Comparison of ENCODE assay signal across 13 cellular contexts in genomic region chr14:68513838-68514610, GRCh38.
A peak's percentile ranks its signal among the peaks of the same experiment; 100 is the strongest.
DNase-seq lines count a peak whose midpoint lies in the region; ATAC-seq and TF ChIP-seq lines count a peak whose summit lies in the region.
"Had no signal": no experiment of that assay in that cellular context is flagged by ENCODE, and none has a peak within 500 bp of the region (broad histone marks: within the 10 kb centered on the region; RNA-seq: fewer than 3 reads in every experiment).

No MANE protein-coding gene starts in this region.

- H3K27ac ChIP-seq in vagina (peak overlapping the region; percentile 84), WERI-Rb-1 (no peak overlapping the region)
- H3K27ac ChIP-seq: left ventricle myocardium inferior, SJSA1 had no signal

- H3K4me3 Mint-ChIP-seq in activated naive CD8-positive, alpha-beta T cell treated with anti-CD3 and anti-CD28 coated beads, Interleukin-2, amount 10 ng/mL, durations not matched to agents 7 days and 5 days, result peak overlapping the region; percentile 4
- H3K4me3 Mint-ChIP-seq in activated naive CD8-positive, alpha-beta T cell treated with anti-CD3 and anti-CD28 coated beads for 36 hours, result no peak overlapping the region
- no peak overlapping the region for H3K4me3 Mint-ChIP-seq in effector memory CD8-positive, alpha-beta T cell

- POLR2A ChIA-PET in activated naive CD8-positive, alpha-beta T cell treated with anti-CD3 and anti-CD28 coated beads, Interleukin-2, amount 10 ng/mL, durations not matched to agents 7 days and 5 days (lab: Charles Lee), result interaction anchor here (0.6 kb wide), 1 partner anchor 30 kb away, joined by 3 read pairs; no protein-coding TSS in a partner anchor

- H3K36me3 ChIP-seq in vagina (no peaks in the 10 kb centered on the region), WERI-Rb-1 (no peaks in the 10 kb centered on the region)
- H3K36me3 ChIP-seq: left ventricle myocardium inferior, SJSA1 had no signal

- H3K9me3 ChIP-seq in vagina (no peaks in the 10 kb centered on the region), WERI-Rb-1 (ENCODE audit: severe bottlenecking) (no peaks in the 10 kb centered on the region)
- H3K9me3 ChIP-seq: left ventricle myocardium inferior, SJSA1 had no signal

- H3K9me3 Mint-ChIP-seq in activated naive CD8-positive, alpha-beta T cell treated with anti-CD3 and anti-CD28 coated beads, Interleukin-2, amount 10 ng/mL, durations not matched to agents 7 days and 5 days, result no peaks in the 10 kb centered on the region
- H3K9me3 Mint-ChIP-seq in activated naive CD8-positive, alpha-beta T cell treated with anti-CD3 and anti-CD28 coated beads for 36 hours, result no peaks in the 10 kb centered on the region
- H3K9me3 Mint-ChIP-seq in effector memory CD8-positive, alpha-beta T cell, result no peaks in the 10 kb centered on the region

- no peaks in the 10 kb centered on the region for H3K27me3 ChIP-seq in vagina
- no peaks in the 10 kb centered on the region for H3K27me3 ChIP-seq in WERI-Rb-1 (ENCODE audit: insufficient read depth, low read depth, severe bottlenecking)
- H3K27me3 ChIP-seq: SJSA1 had no signal

- H3K27ac Mint-ChIP-seq in activated naive CD8-positive, alpha-beta T cell treated with anti-CD3 and anti-CD28 coated beads, Interleukin-2, amount 10 ng/mL, durations not matched to agents 7 days and 5 days, result peak overlapping the region; percentile 9
- no peak overlapping the region for H3K27ac Mint-ChIP-seq in activated naive CD8-positive, alpha-beta T cell treated with anti-CD3 and anti-CD28 coated beads for 36 hours
- no peak overlapping the region for H3K27ac Mint-ChIP-seq in effector memory CD8-positive, alpha-beta T cell

- H3K4me3 ChIP-seq in vagina, result no peak overlapping the region
- H3K4me3 ChIP-seq in WERI-Rb-1 (ENCODE audit: low read depth, low read length), result no peak overlapping the region
- H3K4me3 ChIP-seq: left ventricle myocardium inferior, SJSA1 had no signal

- no peak for TF ChIP-seq POLR2A in vagina (IDR thresholded peaks at IDR 0.05)

- TF ChIP-seq CTCF in vagina (IDR thresholded peaks at IDR 0.05), result no peak
- no peak for TF ChIP-seq CTCF in WERI-Rb-1 (IDR thresholded peaks at IDR 0.05; ENCODE audit: low read depth, low read length)

- ATAC-seq in activated naive CD8-positive, alpha-beta T cell treated with anti-CD3 and anti-CD28 coated beads, Interleukin-2, amount 10 ng/mL, durations not matched to agents 7 days and 5 days (ENCODE audit: low read depth), result no peak
- ATAC-seq in HG03108 (IDR thresholded peaks at IDR 0.05; ENCODE audit: unreplicated experiment), result peak; percentile 57
- ATAC-seq in effector memory CD8-positive, alpha-beta T cell (replicated peaks), result peak; percentile 19
- ATAC-seq in Right ventricle myocardium inferior, result no peak

- peaks cover 83% of the 10 kb centered on the region for H3K4me1 ChIP-seq in vagina

- H3K36me3 Mint-ChIP-seq in activated naive CD8-positive, alpha-beta T cell treated with anti-CD3 and anti-CD28 coated beads, Interleukin-2, amount 10 ng/mL, durations not matched to agents 7 days and 5 days, result peaks cover 2% of the 10 kb centered on the region
- no peaks in the 10 kb centered on the region for H3K36me3 Mint-ChIP-seq in activated naive CD8-positive, alpha-beta T cell treated with anti-CD3 and anti-CD28 coated beads for 36 hours
- H3K36me3 Mint-ChIP-seq in effector memory CD8-positive, alpha-beta T cell (ENCODE audit: insufficient read depth), result no peaks in the 10 kb centered on the region

- H3K4me1 Mint-ChIP-seq in activated naive CD8-positive, alpha-beta T cell treated with anti-CD3 and anti-CD28 coated beads, Interleukin-2, amount 10 ng/mL, durations not matched to agents 7 days and 5 days, result peaks cover 15% of the 10 kb centered on the region
- H3K4me1 Mint-ChIP-seq in activated naive CD8-positive, alpha-beta T cell treated with anti-CD3 and anti-CD28 coated beads for 36 hours, result peaks cover 34% of the 10 kb centered on the region
- H3K4me1 Mint-ChIP-seq in effector memory CD8-positive, alpha-beta T cell (ENCODE audit: low read depth in 2 of 2), result peaks cover 5 to 8% of the 10 kb centered on the region in 2 donors

- no peaks in the 10 kb centered on the region for H3K27me3 Mint-ChIP-seq in activated naive CD8-positive, alpha-beta T cell treated with anti-CD3 and anti-CD28 coated beads, Interleukin-2, amount 10 ng/mL, durations not matched to agents 7 days and 5 days
- H3K27me3 Mint-ChIP-seq in activated naive CD8-positive, alpha-beta T cell treated with anti-CD3 and anti-CD28 coated beads for 36 hours, result no peaks in the 10 kb centered on the region
- no peaks in the 10 kb centered on the region for H3K27me3 Mint-ChIP-seq in effector memory CD8-positive, alpha-beta T cell

- DNase-seq in activated naive CD8-positive, alpha-beta T cell treated with anti-CD3 and anti-CD28 coated beads, Interleukin-2, amount 10 ng/mL, durations not matched to agents 7 days and 5 days, result no peak
- no peak for DNase-seq in activated naive CD8-positive, alpha-beta T cell treated with anti-CD3 and anti-CD28 coated beads for 36 hours
- no peak for DNase-seq in effector memory CD8-positive, alpha-beta T cell
- DNase-seq in vagina (ENCODE audit: extremely low spot score in 2 of 2) (peak; percentile 25 to 32), activated gamma-delta T cell (lab: John Stamatoyannopoulos, UW) (no peak), Right ventricle myocardium inferior (ENCODE audit: missing footprints) (no peak), WERI-Rb-1 (no peak)
- DNase-seq: 8988T; Karpas-422; left ventricle myocardium inferior; stimulated activated CD4-positive, alpha-beta T cell treated with anti-CD3 and anti-CD28 coated beads, Interleukin-4, amount 100 ng/mL, for 1 hour had no signal

- intact Hi-C loops in vagina (cut with DNase I), result no loop called here
- intact Hi-C loops in Right ventricle myocardium inferior (cut with DNase I), result no loop called here

Comparison
In these comparisons a context has a peak if more than half of its experiments do, and no peak if none do; other contexts are left out.
1. ATAC-seq: peak in HG03108 (single experiment) and effector memory CD8-positive, alpha-beta T cell (single experiment); none in activated naive CD8-positive, alpha-beta T cell treated with anti-CD3 and anti-CD28 coated beads, Interleukin-2, amount 10 ng/mL, durations not matched to agents 7 days and 5 days (single experiment) and Right ventricle myocardium inferior (single experiment).
2. DNase-seq: peak in vagina (2 of 2); none in activated naive CD8-positive, alpha-beta T cell treated with anti-CD3 and anti-CD28 coated beads, Interleukin-2, amount 10 ng/mL, durations not matched to agents 7 days and 5 days (single experiment), activated naive CD8-positive, alpha-beta T cell treated with anti-CD3 and anti-CD28 coated beads for 36 hours (single experiment), effector memory CD8-positive, alpha-beta T cell (0 of 3), activated gamma-delta T cell (single experiment), Right ventricle myocardium inferior (single experiment) and WERI-Rb-1 (single experiment).